Comparison of ENCODE assay signal across 19 cellular contexts in the genomic region with DNA sequence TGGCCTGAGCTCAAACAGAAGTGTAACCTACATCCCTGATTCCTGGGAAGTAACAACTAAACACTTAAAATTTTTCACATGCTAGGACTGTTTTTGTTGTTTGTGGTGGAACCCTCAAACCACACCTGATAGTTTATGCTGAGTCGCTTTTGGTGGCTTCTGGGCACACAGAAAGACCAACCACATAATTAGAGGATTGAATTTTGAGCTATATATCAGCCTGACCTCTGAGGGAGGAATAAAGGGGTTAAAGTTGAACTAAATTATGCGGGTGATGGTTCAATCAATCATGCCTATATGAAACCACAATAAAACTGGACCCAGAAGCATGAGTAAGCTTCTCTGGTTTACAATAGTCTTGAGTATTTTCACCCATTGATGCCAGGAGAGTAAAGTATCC.
A peak's percentile ranks its signal among the peaks of the same experiment; 100 is the strongest.
DNase-seq lines count a peak whose midpoint lies in the region; ATAC-seq, FAIRE-seq and TF ChIP-seq lines count a peak whose summit lies in the region.
"Had no signal": no experiment of that assay in that cellular context is flagged by ENCODE, and none has a peak within 500 bp of the region (broad histone marks: within the 10 kb centered on the region; RNA-seq: fewer than 3 reads in every experiment).

No MANE protein-coding gene starts in this region.

- ATAC-seq in GM18520 (IDR thresholded peaks at IDR 0.05; ENCODE audit: unreplicated experiment): no peak
- ATAC-seq: K562, Panc1, Right ventricle myocardium inferior had no signal

- H3K27me3 Mint-ChIP-seq in astrocyte (ENCODE audit: low read depth, unreplicated experiment): no peaks in the 10 kb centered on the region
- H3K27me3 Mint-ChIP-seq in osteocyte (ENCODE audit: unreplicated experiment): no peaks in the 10 kb centered on the region

- H3K9ac ChIP-seq in KMS-11 (no peak overlapping the region), astrocyte (ENCODE audit: low read length) (no peak overlapping the region)

- H3K4me3 Mint-ChIP-seq in astrocyte (ENCODE audit: unreplicated experiment) (no peak overlapping the region), osteocyte (ENCODE audit: unreplicated experiment) (no peak overlapping the region)

- TF ChIP-seq POLR2A in sigmoid colon (IDR thresholded peaks at IDR 0.05): no peak

- no peaks in the 10 kb centered on the region for H3K36me3 Mint-ChIP-seq in astrocyte (ENCODE audit: low read depth, unreplicated experiment)
- H3K36me3 Mint-ChIP-seq in osteocyte (ENCODE audit: unreplicated experiment): peaks cover 6% of the 10 kb centered on the region

- no peak for TF ChIP-seq EP300 in sigmoid colon (IDR thresholded peaks at IDR 0.05)

- H3K27ac ChIP-seq in KMS-11 (no peak overlapping the region), astrocyte (ENCODE audit: low read depth, low read length) (no peak overlapping the region), sigmoid colon (no peak overlapping the region)
- H3K27ac ChIP-seq: C4-2B, SK-N-MC had no signal

- H3K27ac Mint-ChIP-seq in astrocyte (ENCODE audit: unreplicated experiment) (no peak overlapping the region), osteocyte (ENCODE audit: unreplicated experiment) (peak overlapping the region; percentile 19)

- no peak for FAIRE-seq in astrocyte (lab: Jason Lieb, UNC)
- FAIRE-seq: K562 had no signal

- TF ChIP-seq CTCF in KMS-11 (conservative IDR thresholded peaks at IDR 0.05; ENCODE audit: low read depth, low read length) (no peak), astrocyte (IDR thresholded peaks at IDR 0.05; ENCODE audit: insufficient read depth, low read depth, low read length) (no peak), osteocyte (IDR thresholded peaks at IDR 0.05) (no peak), sigmoid colon (IDR thresholded peaks at IDR 0.05) (no peak)

- H3K79me2 ChIP-seq in KMS-11 (ENCODE audit: insufficient read depth, low read depth) (no peaks in the 10 kb centered on the region), astrocyte (ENCODE audit: insufficient read depth, low read length) (no peaks in the 10 kb centered on the region)

- peaks cover 18% of the 10 kb centered on the region for H3K4me1 ChIP-seq in KMS-11 (ENCODE audit: low read depth, poor library complexity, severe bottlenecking)
- peaks cover 3% of the 10 kb centered on the region for H3K4me1 ChIP-seq in astrocyte (ENCODE audit: insufficient read depth, low read length)
- peaks cover 0 to 9% (median 0%) of the 10 kb centered on the region in 4 donors for H3K4me1 ChIP-seq in sigmoid colon

- peaks cover 2% of the 10 kb centered on the region for H3K4me1 Mint-ChIP-seq in astrocyte (ENCODE audit: low read depth, unreplicated experiment)
- H3K4me1 Mint-ChIP-seq in osteocyte (ENCODE audit: unreplicated experiment): peaks cover 35% of the 10 kb centered on the region

- no peaks in the 10 kb centered on the region for H3K36me3 ChIP-seq in KMS-11 (ENCODE audit: insufficient read depth)
- no peaks in the 10 kb centered on the region for H3K36me3 ChIP-seq in astrocyte (ENCODE audit: insufficient read depth, low read length)
- H3K36me3 ChIP-seq in sigmoid colon: no peaks in the 10 kb centered on the region

- H4K20me1 ChIP-seq in KMS-11 (ENCODE audit: insufficient read depth): no peaks in the 10 kb centered on the region
- H4K20me1 ChIP-seq in astrocyte (ENCODE audit: insufficient read depth, low read length): no peaks in the 10 kb centered on the region

- H3K9me3 Mint-ChIP-seq in astrocyte (ENCODE audit: unreplicated experiment): peaks cover 12% of the 10 kb centered on the region
- H3K9me3 Mint-ChIP-seq in osteocyte (ENCODE audit: unreplicated experiment): peaks cover 9% of the 10 kb centered on the region

- H2AFZ ChIP-seq in KMS-11 (ENCODE audit: low read depth) (no peak overlapping the region), astrocyte (ENCODE audit: low read depth, low read length) (no peak overlapping the region)

- intact Hi-C loops in sigmoid colon (cut with DNase I): no loop called here

- 43 to 71% methylated on average over 2 of the region's 2 CpGs for WGBS in sigmoid colon, 2 donors

- H3K4me2 ChIP-seq in KMS-11: peak overlapping the region; percentile 29
- no peak overlapping the region for H3K4me2 ChIP-seq in astrocyte (ENCODE audit: low read length)

- H3K27me3 ChIP-seq in KMS-11 (ENCODE audit: insufficient read depth, low read depth) (no peaks in the 10 kb centered on the region), astrocyte (ENCODE audit: insufficient read depth, low read length) (no peaks in the 10 kb centered on the region), sigmoid colon (no peaks in the 10 kb centered on the region)

- DNase-seq in Daoy (ENCODE audit: low read depth) (peak; percentile 17), astrocyte (ENCODE audit: low read depth) (peak; percentile 71), osteocyte (ENCODE audit: extremely low spot score, unreplicated experiment) (no peak), epidermal melanocyte (ENCODE audit: insufficient read length, low spot score) (no peak), sigmoid colon (no peak)
- DNase-seq: EL, H7, NCI-H1436, NCI-H2029, NCI-H2171, NCI-H446 treated with DMSO at 0.1 percent for 48 hours, NCI-H748 treated with DMSO at 0.1 percent for 48 hours had no signal

- H3K9me3 ChIP-seq in astrocyte (ENCODE audit: insufficient read depth, low read depth, low read length) (no peaks in the 10 kb centered on the region), sigmoid colon (peaks cover 0 to 4% (median 1%) of the 10 kb centered on the region in 4 donors)

- H3K4me3 ChIP-seq in KMS-11 (IDR thresholded peaks at IDR 0.05; ENCODE audit: insufficient read depth, low read depth, low read length) (no peak overlapping the region), astrocyte (ENCODE audit: insufficient read depth, low read depth, low read length) (no peak overlapping the region), sigmoid colon (no peak overlapping the region)
- H3K4me3 ChIP-seq: K562, SK-N-MC had no signal

Comparison
In these comparisons a context has a peak if more than half of its experiments do, and no peak if none do; other contexts are left out.
1. DNase-seq: peak in Daoy (single experiment) and astrocyte (single experiment); none in osteocyte (single experiment), epidermal melanocyte (single experiment) and sigmoid colon (single experiment).